In genomic region chr10:92181575-92181974, GRCh38 we compare ENCODE assay signal across 12 cellular contexts.
A peak's percentile ranks its signal among the peaks of the same experiment; 100 is the strongest.
DNase-seq lines count a peak whose midpoint lies in the region; ATAC-seq, FAIRE-seq and TF ChIP-seq lines count a peak whose summit lies in the region.
"Had no signal": no experiment of that assay in that cellular context is flagged by ENCODE, and none has a peak within 500 bp of the region (broad histone marks: within the 10 kb centered on the region; RNA-seq: fewer than 3 reads in every experiment).

No MANE protein-coding gene starts in this region.

- H4K8ac ChIP-seq in H1 (ENCODE audit: extremely low read depth, insufficient read depth, low read length): no peak overlapping the region

- peak; percentile 28 for FAIRE-seq in H1 (lab: Jason Lieb, UNC)

- TF ChIP-seq EP300 in H1 (IDR thresholded peaks at IDR 0.05; ENCODE audit: borderline replicate concordance in 1 of 2, low read depth in 2 of 2, low read length in 2 of 2): no peak

- no peak overlapping the region for H2BK120ac ChIP-seq in H1 (replicated peaks; ENCODE audit: low read depth, low read length)

- CTCF ChIA-PET in H1 (lab: Charles Lee; ENCODE audit: partially characterized antibody): interaction anchor here (0.6 to 2.2 kb wide), 9 partner anchors 15 to 1294 kb away, joined by 3 to 8 read pairs (median 3); no protein-coding TSS in a partner anchor

- no peaks in the 10 kb centered on the region for H3K9me2 ChIP-seq in Loucy (replicated peaks; ENCODE audit: low read depth, low read length)

- TF ChIP-seq RAD21 in H1 (IDR thresholded peaks at IDR 0.05 in 1 of 2, conservative IDR thresholded peaks at IDR 0.05 in 1 of 2; ENCODE audit: low read depth in 2 of 2, low read length in 2 of 2): no peak

- H3F3A ChIP-seq in Loucy (ENCODE audit: low read depth): no peaks in the 10 kb centered on the region

- peak; percentile 53 for TF ChIP-seq CTCF in Loucy (conservative IDR thresholded peaks at IDR 0.05; ENCODE audit: low read length)
- peak in 1 of 3 experiments; percentile 23; a peak in 1 of 4 replicates for TF ChIP-seq CTCF in H1 (IDR thresholded peaks at IDR 0.05; ENCODE audit: control extremely low read depth in 1 of 3, insufficient read depth in 1 of 3, low read depth in 1 of 3, low read length in 3 of 3)
- TF ChIP-seq CTCF in osteoblast (IDR thresholded peaks at IDR 0.05; ENCODE audit: extremely low read depth, low read depth, low read length): peak; percentile 31

- H3K27ac ChIP-seq in H1 (ENCODE audit: low read depth, low read length): no peak overlapping the region
- H3K27ac ChIP-seq in osteoblast (ENCODE audit: low read depth, low read length): no peak overlapping the region

- H2BK12ac ChIP-seq in H1 (ENCODE audit: low read depth, low read length): no peak overlapping the region

- POLR2A ChIA-PET in H1 (lab: Charles Lee; ENCODE audit: partially characterized antibody): no interaction called here

- H3K18ac ChIP-seq in H1 (ENCODE audit: extremely low read depth, low read length): no peak overlapping the region

- H2AK5ac ChIP-seq in H1 (ENCODE audit: low read depth, low read length): no peak overlapping the region

- H2BK15ac ChIP-seq in H1 (ENCODE audit: low read length): no peak overlapping the region

- no peaks in the 10 kb centered on the region for H3K9me3 ChIP-seq in Loucy (ENCODE audit: insufficient read depth, low read depth, low read length)
- no peaks in the 10 kb centered on the region for H3K9me3 ChIP-seq in H1 (ENCODE audit: insufficient read depth in 2 of 2, low read depth in 1 of 2, low read length in 1 of 2)
- no peaks in the 10 kb centered on the region for H3K9me3 ChIP-seq in osteoblast (ENCODE audit: low read depth, low read length)

- 78% methylated on average over 2 of the region's 2 CpGs; no CpG with 5 or more reads in 1 of the 2 experiments for WGBS in H1 (ENCODE audit: extremely low coverage in 1 of 2, insufficient coverage in 1 of 2, insufficient read length in 1 of 2, insufficient replicate concordance in 2 of 2, low coverage in 1 of 2, low lambda C conversion rate in 2 of 2, missing lambda C conversion rate in 1 of 2), 2 experiments

- H4K20me1 ChIP-seq in Loucy (ENCODE audit: insufficient read depth, low read length, poor library complexity, severe bottlenecking): no peaks in the 10 kb centered on the region
- no peaks in the 10 kb centered on the region for H4K20me1 ChIP-seq in H1 (replicated peaks in 1 of 2; ENCODE audit: control insufficient read depth in 1 of 2, insufficient read depth in 2 of 2, low read length in 2 of 2)
- H4K20me1 ChIP-seq in osteoblast (ENCODE audit: insufficient read depth, low read length): no peaks in the 10 kb centered on the region

- H3K36me3 ChIP-seq in Loucy (ENCODE audit: insufficient read depth, low read length) (no peaks in the 10 kb centered on the region), H1 (ENCODE audit: control insufficient read depth in 2 of 4, insufficient read depth in 4 of 4, low read length in 3 of 4) (no peaks in the 10 kb centered on the region), osteoblast (ENCODE audit: insufficient read depth, low read length) (no peaks in the 10 kb centered on the region)

- H2AFZ ChIP-seq in Loucy (ENCODE audit: low read length) (no peak overlapping the region), H1 (ENCODE audit: low read length) (no peak overlapping the region), osteoblast (ENCODE audit: low read length) (no peak overlapping the region)

- no peak overlapping the region for H2BK5ac ChIP-seq in H1 (ENCODE audit: low read depth, low read length)

- H4K5ac ChIP-seq in H1 (ENCODE audit: insufficient read length, low read depth, low read length): no peak overlapping the region

- no peaks in the 10 kb centered on the region for H3K27me3 ChIP-seq in Loucy (ENCODE audit: insufficient read depth, low read length, poor library complexity, severe bottlenecking)
- H3K27me3 ChIP-seq in H1 (replicated peaks in 1 of 4; ENCODE audit: control insufficient read depth in 3 of 4, extremely low read depth in 1 of 4, insufficient read depth in 3 of 4, low read length in 3 of 4): no peaks in the 10 kb centered on the region
- no peaks in the 10 kb centered on the region for H3K27me3 ChIP-seq in osteoblast (ENCODE audit: insufficient read depth, low read length)

- H3K79me2 ChIP-seq in Loucy (ENCODE audit: insufficient read depth, low read length) (no peaks in the 10 kb centered on the region), H1 (ENCODE audit: control insufficient read depth in 1 of 2, insufficient read depth in 2 of 2, low read length in 2 of 2) (no peaks in the 10 kb centered on the region), osteoblast (ENCODE audit: insufficient read depth, low read length) (no peaks in the 10 kb centered on the region)

- no peaks in the 10 kb centered on the region for H3K79me1 ChIP-seq in H1 (ENCODE audit: low read depth, low read length)

- no peak overlapping the region for H3K4ac ChIP-seq in H1 (replicated peaks; ENCODE audit: insufficient read length, low read depth, low read length)

- H3K56ac ChIP-seq in H1 (replicated peaks; ENCODE audit: insufficient read length, low read depth, low read length): no peak overlapping the region

- intact Hi-C loops in left colon (cut with DNase I, micrococcal nuclease): no loop called here

- DNase-seq in NCI-H1092 treated with DMSO at 0.1 percent for 48 hours (lab: John Stamatoyannopoulos, UW): peak; percentile 4
- no peak for DNase-seq in NCI-H1092 (lab: John Stamatoyannopoulos, UW)
- DNase-seq in H1 (ENCODE audit: low read depth in 1 of 2, low spot score in 2 of 2): no peak
- DNase-seq in osteoblast (ENCODE audit: insufficient read length, low spot score, missing footprints): no peak
- DNase-seq in Ammon's horn (ENCODE audit: low spot score): no peak
- no peak for DNase-seq in left colon
- DNase-seq: activated CD4-positive, alpha-beta T cell treated with anti-CD3 and anti-CD28 coated beads, Interleukin-2, amount 10 ng/mL, durations not matched to agents 24 days and 14 days; activated naive CD8-positive, alpha-beta T cell treated with anti-CD3 and anti-CD28 coated beads, Interleukin-2, amount 50 U/mL, for 24 hours; stimulated activated CD4-positive, alpha-beta T cell treated with anti-CD3 and anti-CD28 coated beads, Interleukin-2, amount 100 ng/mL, for 48 hours had no signal

- no peak overlapping the region for H3K4me3 ChIP-seq in Loucy (ENCODE audit: low read length, poor library complexity, severe bottlenecking)
- no peak overlapping the region for H3K4me3 ChIP-seq in H1 (ENCODE audit: extremely low read depth in 1 of 4, insufficient read depth in 2 of 4, low read depth in 3 of 4, low read length in 4 of 4)
- no peak overlapping the region for H3K4me3 ChIP-seq in osteoblast (ENCODE audit: insufficient read depth, low read length)

- H3K4me1 ChIP-seq in Loucy (ENCODE audit: insufficient read depth, low read length, poor library complexity, severe bottlenecking) (no peaks in the 10 kb centered on the region), H1 (replicated peaks in 1 of 4; ENCODE audit: control insufficient read depth in 3 of 4, insufficient read depth in 4 of 4, low read length in 3 of 4) (no peaks in the 10 kb centered on the region), osteoblast (ENCODE audit: insufficient read depth, low read length) (no peaks in the 10 kb centered on the region)

- H3K4me2 ChIP-seq in Loucy (ENCODE audit: low read depth, low read length, poor library complexity, severe bottlenecking): no peak overlapping the region
- no peak overlapping the region for H3K4me2 ChIP-seq in H1 (ENCODE audit: insufficient read depth in 1 of 2, low read depth in 2 of 2, low read length in 2 of 2)
- H3K4me2 ChIP-seq in osteoblast (ENCODE audit: insufficient read depth, low read length): no peak overlapping the region

- no peak overlapping the region for H3K9ac ChIP-seq in Loucy (ENCODE audit: low read depth, low read length, poor library complexity, severe bottlenecking)
- H3K9ac ChIP-seq in H1 (replicated peaks in 1 of 4; ENCODE audit: extremely low read depth in 1 of 4, low read depth in 3 of 4, low read length in 3 of 4): no peak overlapping the region

- no peak overlapping the region for H3K14ac ChIP-seq in H1 (ENCODE audit: insufficient read length)

- H4K91ac ChIP-seq in H1 (replicated peaks; ENCODE audit: insufficient read length, low read length): no peak overlapping the region

- no peak overlapping the region for H3K23ac ChIP-seq in H1 (ENCODE audit: insufficient read length)

- ATAC-seq in GM19395 (IDR thresholded peaks at IDR 0.05; ENCODE audit: unreplicated experiment): no peak
- no peak for ATAC-seq in left colon
- ATAC-seq: activated naive CD8-positive, alpha-beta T cell treated with anti-CD3 and anti-CD28 coated beads, Interleukin-2, amount 50 U/mL, for 24 hours; naive thymus-derived CD4-positive, alpha-beta T cell had no signal

- no peak overlapping the region for H2BK20ac ChIP-seq in H1 (ENCODE audit: low read length)

- H3K23me2 ChIP-seq in H1 (ENCODE audit: low read depth, low read length): no peaks in the 10 kb centered on the region

- no peak for TF ChIP-seq POLR2A in H1 (IDR thresholded peaks at IDR 0.05; ENCODE audit: control extremely low read depth in 1 of 2, low read depth in 2 of 2, low read length in 2 of 2)

TF ChIP-seq in H1, 55 proteins besides CTCF, POLR2A, EP300 and RAD21:
- TF ChIP-seq KDM1A (IDR thresholded peaks at IDR 0.05; ENCODE audit: borderline replicate concordance, low read length) (no peak), E2F6 (IDR thresholded peaks at IDR 0.05) (no peak), BCL11A (IDR thresholded peaks at IDR 0.05; ENCODE audit: low read depth in 2 of 2, low read length in 2 of 2) (no peak), RXRA (IDR thresholded peaks at IDR 0.05; ENCODE audit: insufficient read depth, low read depth, low read length) (no peak), SP2 (IDR thresholded peaks at IDR 0.05; ENCODE audit: low read length) (no peak), SAP30 (IDR thresholded peaks at IDR 0.05; ENCODE audit: insufficient read depth, insufficient replicate concordance, low read length) (no peak), GABPA (IDR thresholded peaks at IDR 0.05; ENCODE audit: borderline replicate concordance, insufficient read depth, low read length) (no peak)
